Comparison of ENCODE assay signal across 1 cellular context in genomic region chr22:45925811-45926351, GRCh38.
TF ChIP-seq lines count a peak whose summit lies in the region.

No MANE protein-coding gene starts in this region.

TF ChIP-seq in HCT116, 20 proteins besides CTCF, POLR2A, EP300 and RAD21:
- TF ChIP-seq EGR1 (IDR thresholded peaks at IDR 0.05; ENCODE audit: low read depth) (no peak), ELF1 (IDR thresholded peaks at IDR 0.05; ENCODE audit: borderline replicate concordance, low read depth) (no peak), YY1 (IDR thresholded peaks at IDR 0.05; ENCODE audit: extremely low read depth, insufficient replicate concordance, low read depth, low read length) (no peak), MAX (IDR thresholded peaks at IDR 0.05) (no peak), SRF (IDR thresholded peaks at IDR 0.05; ENCODE audit: low read depth) (no peak), SIN3A (IDR thresholded peaks at IDR 0.05; ENCODE audit: low read depth) (no peak), CEBPB (IDR thresholded peaks at IDR 0.05; ENCODE audit: low read depth) (no peak), ZBTB33 (IDR thresholded peaks at IDR 0.05; ENCODE audit: extremely low read depth, insufficient replicate concordance, low read length) (no peak), ZFX (IDR thresholded peaks at IDR 0.05) (no peak), SP1 (IDR thresholded peaks at IDR 0.05; ENCODE audit: low read depth) (no peak), EZH2 (IDR thresholded peaks at IDR 0.05) (no peak), FOSL1 (IDR thresholded peaks at IDR 0.05; ENCODE audit: low read depth) (no peak)
